In genomic region chr3:123365450-123366143, GRCh38 we compare ENCODE assay signal across 8 cellular contexts.
DNase-seq lines count a peak whose midpoint lies in the region; ATAC-seq and TF ChIP-seq lines count a peak whose summit lies in the region.

No MANE protein-coding gene starts in this region.

- TF ChIP-seq CTCF in AG04449 (IDR thresholded peaks at IDR 0.05; ENCODE audit: insufficient read depth, low read length, missing control alignments): peak; percentile 27
- TF ChIP-seq CTCF in HFF-Myc (IDR thresholded peaks at IDR 0.05; ENCODE audit: low read depth, low read length, missing control alignments): peak; percentile 60
- peak; percentile 83 for TF ChIP-seq CTCF in WERI-Rb-1 (IDR thresholded peaks at IDR 0.05; ENCODE audit: low read depth, low read length)

- no peaks in the 10 kb centered on the region for H3K27me3 ChIP-seq in WERI-Rb-1 (ENCODE audit: insufficient read depth, low read depth, severe bottlenecking)

- H3K4me3 ChIP-seq in AG04449 (ENCODE audit: low read depth, low read length) (no peak overlapping the region), HFF-Myc (replicated peaks; ENCODE audit: low read depth, low read length) (no peak overlapping the region), WERI-Rb-1 (ENCODE audit: low read depth, low read length) (no peak overlapping the region; the same call in 1 of the 2 replicates)

- CTCF ChIA-PET in AG04449 (lab: Yijun Ruan, JAX): interaction anchor here (1.1 to 1.8 kb wide), 2 partner anchors 36 to 193 kb away, joined by 4 to 6 read pairs; no protein-coding TSS in a partner anchor

- POLR2A ChIA-PET in AG04449 (lab: Yijun Ruan, JAX): no interaction called here

- H3K36me3 ChIP-seq in WERI-Rb-1: no peaks in the 10 kb centered on the region

- peaks cover 3% of the 10 kb centered on the region for H3K9me3 ChIP-seq in WERI-Rb-1 (ENCODE audit: severe bottlenecking)

- DNase-seq in AG04449 (ENCODE audit: low read depth, low spot score) (no peak), HFF-Myc (ENCODE audit: extremely low read depth, low read depth) (no peak), WERI-Rb-1 (peak; percentile 79), iPS-NIHi7 (ENCODE audit: extremely low spot score) (peak; percentile 81), DMS79 (lab: John Stamatoyannopoulos, UW) (no peak), occipital lobe (lab: John Stamatoyannopoulos, UW) (no peak), middle frontal gyrus (ENCODE audit: extremely low spot score, low spot score) (no peak)

- H3K27ac ChIP-seq in WERI-Rb-1: peak overlapping the region; percentile 28

- no peak for ATAC-seq in GM18873 (IDR thresholded peaks at IDR 0.05; ENCODE audit: low FRiP score, unreplicated experiment)

Comparison
In these comparisons a context has a peak if more than half of its experiments do, and no peak if none do; other contexts are left out.
1. DNase-seq: peak in WERI-Rb-1 (single experiment) and iPS-NIHi7 (single experiment); none in AG04449 (single experiment), HFF-Myc (single experiment), DMS79 (single experiment), occipital lobe (single experiment) and middle frontal gyrus (single experiment).
2. CTCF ChIP-seq: peak in every context shown above with its lines; median percentile 83 in WERI-Rb-1; 60 in HFF-Myc; 27 in AG04449.